ENCODE assay signal across 13 cellular contexts in the genomic region with DNA sequence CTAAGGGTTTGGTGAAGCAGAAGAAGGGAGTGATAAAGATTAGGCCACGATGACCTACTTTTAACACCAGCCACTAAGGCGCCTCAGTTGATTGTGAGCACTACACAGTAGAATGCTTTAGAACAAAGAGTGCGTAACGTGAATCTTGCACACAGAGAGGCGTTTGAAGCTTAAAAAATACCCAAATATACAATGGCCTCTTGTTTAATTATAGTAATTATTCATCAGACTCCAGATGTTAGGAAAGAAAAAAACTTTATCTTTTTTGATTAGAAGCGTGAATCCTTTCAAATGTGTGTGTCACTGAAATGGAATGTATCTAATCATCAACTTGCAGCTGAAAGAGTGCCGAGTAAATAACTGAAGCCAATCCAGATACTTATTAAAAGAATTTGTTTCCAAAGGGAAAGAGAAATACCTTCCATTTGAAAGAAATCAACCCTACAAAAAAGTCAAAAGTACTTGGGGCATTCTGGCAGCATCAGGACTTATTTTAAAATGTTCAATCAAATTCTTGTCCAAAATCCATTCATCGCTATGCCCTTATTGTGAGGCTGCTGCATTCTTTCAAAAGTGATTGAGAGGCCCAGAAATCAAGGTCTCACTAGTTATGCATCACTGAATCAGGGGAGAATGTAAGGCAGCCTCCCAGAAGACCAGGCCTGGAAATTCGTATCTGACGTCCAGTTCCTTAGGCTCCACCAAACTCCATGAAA.
DNase-seq lines count a peak whose midpoint lies in the region; ATAC-seq and TF ChIP-seq lines count a peak whose summit lies in the region.
"Had no signal": no experiment of that assay in that cellular context is flagged by ENCODE, and none has a peak within 500 bp of the region (broad histone marks: within the 10 kb centered on the region; RNA-seq: fewer than 3 reads in every experiment).

No MANE protein-coding gene starts in this region.

- peak; percentile 55 for DNase-seq in M059J (ENCODE audit: low read depth)
- DNase-seq in fibroblast of lung (ENCODE audit: low read depth in 2 of 2), result peak; percentile 28 to 82
- DNase-seq in kidney tubule cell (ENCODE audit: low spot score), result peak; percentile 82
- no peak for DNase-seq in substantia nigra (lab: John Stamatoyannopoulos, UW)
- DNase-seq in NCI-H1436 (lab: John Stamatoyannopoulos, UW), result no peak
- DNase-seq: activated gamma-delta T cell, mucosa of descending colon, psoas muscle had no signal

- no peak overlapping the region for H3K9ac ChIP-seq in fibroblast of lung (ENCODE audit: insufficient read depth, low read length)

- H3K4me2 ChIP-seq in fibroblast of lung (ENCODE audit: extremely low read depth, insufficient read depth, low read length), result no peak overlapping the region

- no peaks in the 10 kb centered on the region for H3K27me3 ChIP-seq in fibroblast of lung (ENCODE audit: control insufficient read depth, insufficient read depth, low read length)
- H3K27me3 ChIP-seq: cardiac muscle cell had no signal

- H4K20me1 ChIP-seq in fibroblast of lung (ENCODE audit: control insufficient read depth, extremely low read depth, insufficient read depth, low read length), result no peaks in the 10 kb centered on the region

- ATAC-seq in GM18873 (IDR thresholded peaks at IDR 0.05; ENCODE audit: low FRiP score, unreplicated experiment) (no peak), HG02970 (IDR thresholded peaks at IDR 0.05; ENCODE audit: low FRiP score, unreplicated experiment) (no peak), HG02981 (IDR thresholded peaks at IDR 0.05; ENCODE audit: unreplicated experiment) (no peak)
- ATAC-seq: mucosa of descending colon, psoas muscle had no signal

- no peak for TF ChIP-seq CTCF in fibroblast of lung (conservative IDR thresholded peaks at IDR 0.05 in 1 of 2, IDR thresholded peaks at IDR 0.05 in 1 of 2; ENCODE audit: low read depth in 1 of 2, low read length in 2 of 2)

- H3K27ac ChIP-seq in fibroblast of lung (ENCODE audit: insufficient read depth, low read length) (no peak overlapping the region), substantia nigra (ENCODE audit: low read depth, low read length, poor library complexity, severe bottlenecking) (peak overlapping the region; percentile 67)
- H3K27ac ChIP-seq: C4-2B, cardiac muscle cell, psoas muscle had no signal

- no peaks in the 10 kb centered on the region for H3K79me2 ChIP-seq in fibroblast of lung (ENCODE audit: control insufficient read depth, insufficient read depth, low read length)

- no peaks in the 10 kb centered on the region for H3K36me3 ChIP-seq in fibroblast of lung (ENCODE audit: control insufficient read depth, insufficient read depth, low read length)
- H3K36me3 ChIP-seq: cardiac muscle cell had no signal

- H2AFZ ChIP-seq in fibroblast of lung (ENCODE audit: low read length), result no peak overlapping the region

- no peaks in the 10 kb centered on the region for H3K9me3 ChIP-seq in fibroblast of lung (ENCODE audit: control insufficient read depth, insufficient read depth, low read depth, low read length)
- H3K9me3 ChIP-seq: mucosa of descending colon, psoas muscle had no signal

- no peak overlapping the region for H3K4me3 ChIP-seq in fibroblast of lung (replicated peaks in 1 of 4; ENCODE audit: control extremely low read depth in 1 of 4, insufficient read depth in 1 of 4, low read depth in 3 of 4, low read length in 4 of 4)
- H3K4me3 ChIP-seq: cardiac muscle cell, mucosa of descending colon, psoas muscle had no signal

- peaks cover 6% of the 10 kb centered on the region for H3K4me1 ChIP-seq in fibroblast of lung (ENCODE audit: control insufficient read depth, extremely low read depth, insufficient read depth, low read length)
- H3K4me1 ChIP-seq: psoas muscle had no signal

Comparison
In these comparisons a context has a peak if more than half of its experiments do, and no peak if none do; other contexts are left out.
1. DNase-seq: peak in M059J (single experiment), fibroblast of lung (2 of 2) and kidney tubule cell (single experiment); none in substantia nigra (0 of 49) and NCI-H1436 (single experiment).